Comparison of ENCODE assay signal across 1 cellular context in genomic region chr1:202162049-202162417, GRCh38.
TF ChIP-seq lines count a peak whose summit lies in the region.

No MANE protein-coding gene starts in this region.

TF ChIP-seq in K562, 482 proteins besides CTCF, POLR2A, EP300 and RAD21 (continued from another document):
- TF ChIP-seq ZNF740 (CRISPR knock-in tag; IDR thresholded peaks at IDR 0.05) (peak; percentile 79), ZNF740 (tag; IDR thresholded peaks at IDR 0.05) (peak in 1 of 2 experiments; percentile 74; a peak in 2 of 4 replicates), MYNN (IDR thresholded peaks at IDR 0.05) (no peak), MYNN (CRISPR knock-in tag; IDR thresholded peaks at IDR 0.05) (no peak), TRIM24 (IDR thresholded peaks at IDR 0.05) (no peak), ZNF589 (CRISPR knock-in tag; IDR thresholded peaks at IDR 0.05; ENCODE audit: low read depth) (no peak), TAF1 (IDR thresholded peaks at IDR 0.05; ENCODE audit: control insufficient read depth, extremely low read depth, insufficient read depth, low read length, severe bottlenecking) (peak; percentile 57), MAFK (IDR thresholded peaks at IDR 0.05; ENCODE audit: low read length) (no peak), KDM5B (IDR thresholded peaks at IDR 0.05; ENCODE audit: insufficient replicate concordance, low read depth, low read length) (peak; percentile 45), ZNF217 (CRISPR knock-in tag; IDR thresholded peaks at IDR 0.05) (no peak), ETS2 (tag; IDR thresholded peaks at IDR 0.05; ENCODE audit: borderline replicate concordance, poor library complexity, severe bottlenecking) (no peak), RBM15 (IDR thresholded peaks at IDR 0.05; ENCODE audit: insufficient read depth, low read length) (no peak), ZNF175 (CRISPR knock-in tag; IDR thresholded peaks at IDR 0.05; ENCODE audit: low read depth) (no peak), ZBTB8A (IDR thresholded peaks at IDR 0.05; ENCODE audit: partially characterized antibody) (no peak), KLF1 (tag; IDR thresholded peaks at IDR 0.05) (no peak), ZNF121 (CRISPR knock-in tag; conservative IDR thresholded peaks at IDR 0.05) (no peak), MLLT1 (IDR thresholded peaks at IDR 0.05) (no peak), ESRRB (CRISPR knock-in tag; IDR thresholded peaks at IDR 0.05; ENCODE audit: borderline replicate concordance) (0 out of 2 replicates have a peak, but pooled peaks have one; percentile 29), NCOR1 (IDR thresholded peaks at IDR 0.05) (peak; percentile 45; the same call in 1 of the 2 replicates), HNRNPK (IDR thresholded peaks at IDR 0.05; ENCODE audit: low read depth, low read length, poor library complexity, severe bottlenecking) (no peak), KDM2B (CRISPR knock-in tag; IDR thresholded peaks at IDR 0.05) (no peak), FOS (IDR thresholded peaks at IDR 0.05; ENCODE audit: extremely low read depth, insufficient read length) (no peak), FOSL1 (tag; conservative IDR thresholded peaks at IDR 0.05) (peak; percentile 87), GABPB1 (CRISPR knock-in tag; IDR thresholded peaks at IDR 0.05) (no peak), PCBP1 (IDR thresholded peaks at IDR 0.05; ENCODE audit: low read depth, low read length, poor library complexity, severe bottlenecking) (no peak), SMAD4 (CRISPR knock-in tag; conservative IDR thresholded peaks at IDR 0.05) (0 out of 2 replicates have a peak, but pooled peaks have one; percentile 10), HIVEP1 (CRISPR knock-in tag; IDR thresholded peaks at IDR 0.05) (no peak)
- TF ChIP-seq, protein P1, sequence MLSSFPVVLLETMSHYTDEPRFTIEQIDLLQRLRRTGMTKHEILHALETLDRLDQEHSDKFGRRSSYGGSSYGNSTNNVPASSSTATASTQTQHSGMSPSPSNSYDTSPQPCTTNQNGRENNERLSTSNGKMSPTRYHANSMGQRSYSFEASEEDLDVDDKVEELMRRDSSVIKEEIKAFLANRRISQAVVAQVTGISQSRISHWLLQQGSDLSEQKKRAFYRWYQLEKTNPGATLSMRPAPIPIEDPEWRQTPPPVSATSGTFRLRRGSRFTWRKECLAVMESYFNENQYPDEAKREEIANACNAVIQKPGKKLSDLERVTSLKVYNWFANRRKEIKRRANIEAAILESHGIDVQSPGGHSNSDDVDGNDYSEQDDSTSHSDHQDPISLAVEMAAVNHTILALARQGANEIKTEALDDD (IDR thresholded peaks at IDR 0.05), result no peak
- TF ChIP-seq, protein P2, sequence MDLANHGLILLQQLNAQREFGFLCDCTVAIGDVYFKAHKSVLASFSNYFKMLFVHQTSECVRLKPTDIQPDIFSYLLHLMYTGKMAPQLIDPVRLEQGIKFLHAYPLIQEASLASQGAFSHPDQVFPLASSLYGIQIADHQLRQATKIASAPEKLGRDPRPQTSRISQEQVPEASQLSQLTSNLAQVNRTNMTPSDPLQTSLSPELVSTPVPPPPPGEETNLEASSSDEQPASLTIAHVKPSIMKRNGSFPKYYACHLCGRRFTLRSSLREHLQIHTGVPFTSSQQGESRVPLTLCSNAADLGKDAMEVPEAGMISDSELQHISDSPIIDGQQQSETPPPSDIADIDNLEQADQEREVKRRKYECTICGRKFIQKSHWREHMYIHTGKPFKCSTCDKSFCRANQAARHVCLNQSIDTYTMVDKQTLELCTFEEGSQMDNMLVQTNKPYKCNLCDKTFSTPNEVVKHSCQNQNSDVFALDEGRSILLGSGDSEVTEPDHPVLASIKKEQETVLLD (IDR thresholded peaks at IDR 0.05), result peak; percentile 4; the same call in 1 of the 2 replicates
- TF ChIP-seq, protein P3, sequence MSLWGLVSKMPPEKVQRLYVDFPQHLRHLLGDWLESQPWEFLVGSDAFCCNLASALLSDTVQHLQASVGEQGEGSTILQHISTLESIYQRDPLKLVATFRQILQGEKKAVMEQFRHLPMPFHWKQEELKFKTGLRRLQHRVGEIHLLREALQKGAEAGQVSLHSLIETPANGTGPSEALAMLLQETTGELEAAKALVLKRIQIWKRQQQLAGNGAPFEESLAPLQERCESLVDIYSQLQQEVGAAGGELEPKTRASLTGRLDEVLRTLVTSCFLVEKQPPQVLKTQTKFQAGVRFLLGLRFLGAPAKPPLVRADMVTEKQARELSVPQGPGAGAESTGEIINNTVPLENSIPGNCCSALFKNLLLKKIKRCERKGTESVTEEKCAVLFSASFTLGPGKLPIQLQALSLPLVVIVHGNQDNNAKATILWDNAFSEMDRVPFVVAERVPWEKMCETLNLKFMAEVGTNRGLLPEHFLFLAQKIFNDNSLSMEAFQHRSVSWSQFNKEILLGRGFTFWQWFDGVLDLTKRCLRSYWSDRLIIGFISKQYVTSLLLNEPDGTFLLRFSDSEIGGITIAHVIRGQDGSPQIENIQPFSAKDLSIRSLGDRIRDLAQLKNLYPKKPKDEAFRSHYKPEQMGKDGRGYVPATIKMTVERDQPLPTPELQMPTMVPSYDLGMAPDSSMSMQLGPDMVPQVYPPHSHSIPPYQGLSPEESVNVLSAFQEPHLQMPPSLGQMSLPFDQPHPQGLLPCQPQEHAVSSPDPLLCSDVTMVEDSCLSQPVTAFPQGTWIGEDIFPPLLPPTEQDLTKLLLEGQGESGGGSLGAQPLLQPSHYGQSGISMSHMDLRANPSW (CRISPR knock-in tag; IDR thresholded peaks at IDR 0.05), result no peak
- TF ChIP-seq, protein P4, sequence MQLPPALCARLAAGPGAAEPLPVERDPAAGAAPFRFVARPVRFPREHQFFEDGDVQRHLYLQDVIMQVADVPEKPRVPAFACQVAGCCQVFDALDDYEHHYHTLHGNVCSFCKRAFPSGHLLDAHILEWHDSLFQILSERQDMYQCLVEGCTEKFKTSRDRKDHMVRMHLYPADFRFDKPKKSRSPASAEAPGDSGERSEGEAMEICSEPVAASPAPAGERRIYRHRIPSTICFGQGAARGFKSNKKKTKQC (CRISPR knock-in tag; IDR thresholded peaks at IDR 0.05), result no peak
TF ChIP-seq in K562: peak in this region for 54.
